ENCODE assay signal across 1 cellular context in genomic region chrX:10450959-10451355, GRCh38.
TF ChIP-seq lines count a peak whose summit lies in the region.

No MANE protein-coding gene starts in this region.

TF ChIP-seq in HepG2, 621 proteins besides CTCF, POLR2A, EP300 and RAD21 (continued from another document):
- no peak for TF ChIP-seq GABPB1 (CRISPR knock-in tag; IDR thresholded peaks at IDR 0.05)
- no peak for TF ChIP-seq TP53 (CRISPR knock-in tag; conservative IDR thresholded peaks at IDR 0.05)
- TF ChIP-seq, protein P1, sequence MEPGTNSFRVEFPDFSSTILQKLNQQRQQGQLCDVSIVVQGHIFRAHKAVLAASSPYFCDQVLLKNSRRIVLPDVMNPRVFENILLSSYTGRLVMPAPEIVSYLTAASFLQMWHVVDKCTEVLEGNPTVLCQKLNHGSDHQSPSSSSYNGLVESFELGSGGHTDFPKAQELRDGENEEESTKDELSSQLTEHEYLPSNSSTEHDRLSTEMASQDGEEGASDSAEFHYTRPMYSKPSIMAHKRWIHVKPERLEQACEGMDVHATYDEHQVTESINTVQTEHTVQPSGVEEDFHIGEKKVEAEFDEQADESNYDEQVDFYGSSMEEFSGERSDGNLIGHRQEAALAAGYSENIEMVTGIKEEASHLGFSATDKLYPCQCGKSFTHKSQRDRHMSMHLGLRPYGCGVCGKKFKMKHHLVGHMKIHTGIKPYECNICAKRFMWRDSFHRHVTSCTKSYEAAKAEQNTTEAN (CRISPR knock-in tag; conservative IDR thresholded peaks at IDR 0.05), result no peak
- TF ChIP-seq MIER3 (CRISPR knock-in tag; IDR thresholded peaks at IDR 0.05; ENCODE audit: borderline replicate concordance), result no peak
